ENCODE assay signal across 20 cellular contexts in genomic region chr17:54860617-54861468, GRCh38. TPM values are rescaled to one million over a fixed set of nuclear protein-coding genes. Genes with fewer than 3 reads are reported as not detected.
A peak's percentile ranks its signal among the peaks of the same experiment; 100 is the strongest.
DNase-seq lines count a peak whose midpoint lies in the region; ATAC-seq and TF ChIP-seq lines count a peak whose summit lies in the region.
"Had no signal": no experiment of that assay in that cellular context is flagged by ENCODE, and none has a peak within 500 bp of the region (broad histone marks: within the 10 kb centered on the region; RNA-seq: fewer than 3 reads in every experiment).

No MANE protein-coding gene starts in this region.

- H3K9me3 ChIP-seq in BE2C (no peaks in the 10 kb centered on the region), SK-N-SH (no peaks in the 10 kb centered on the region), esophagus squamous epithelium (no peaks in the 10 kb centered on the region), body of pancreas (no peaks in the 10 kb centered on the region)
- H3K9me3 ChIP-seq: Caco-2 had no signal

- H3K4me1 Mint-ChIP-seq in mesothelial cell of epicardium, result peaks cover 16% of the 10 kb centered on the region

- no peaks in the 10 kb centered on the region for H3K36me3 Mint-ChIP-seq in mesothelial cell of epicardium

- no peaks in the 10 kb centered on the region for H3F3A ChIP-seq in SK-N-SH (replicated peaks; ENCODE audit: insufficient read depth)

- H3K4me3 ChIP-seq in BE2C (ENCODE audit: low read depth, low read length), result no peak overlapping the region
- no peak overlapping the region for H3K4me3 ChIP-seq in SK-N-SH (ENCODE audit: low read depth in 2 of 2, low read length in 1 of 2)
- no peak overlapping the region for H3K4me3 ChIP-seq in esophagus squamous epithelium
- H3K4me3 ChIP-seq in body of pancreas, result no peak overlapping the region

- TF ChIP-seq POLR2A in erythroblast (IDR thresholded peaks at IDR 0.05; ENCODE audit: low read length), result no peak
- TF ChIP-seq POLR2A in esophagus squamous epithelium (IDR thresholded peaks at IDR 0.05), result no peak
- TF ChIP-seq POLR2A in body of pancreas (IDR thresholded peaks at IDR 0.05), result no peak

- no peaks in the 10 kb centered on the region for H3K9me2 ChIP-seq in SK-N-SH

- H3K27ac ChIP-seq in SK-N-SH (ENCODE audit: low read depth in 2 of 2, low read length in 1 of 2) (peak overlapping the region in 1 of 2 experiments; percentile 95; a peak in 2 of 4 replicates), esophagus squamous epithelium (no peak overlapping the region), body of pancreas (no peak overlapping the region)

- TF ChIP-seq CTCF in BE2C (IDR thresholded peaks at IDR 0.05; ENCODE audit: low read depth, low read length), result no peak
- TF ChIP-seq CTCF in SK-N-SH (IDR thresholded peaks at IDR 0.05), result no peak
- TF ChIP-seq CTCF in mesothelial cell of epicardium (IDR thresholded peaks at IDR 0.05; ENCODE audit: unreplicated experiment), result no peak
- TF ChIP-seq CTCF in esophagus squamous epithelium (IDR thresholded peaks at IDR 0.05), result no peak
- TF ChIP-seq CTCF in body of pancreas (IDR thresholded peaks at IDR 0.05), result no peak

- no peak overlapping the region for H3K4me3 Mint-ChIP-seq in mesothelial cell of epicardium
- H3K4me3 Mint-ChIP-seq: H9 had no signal

- WGBS in SK-N-SH (ENCODE audit: low lambda C conversion rate), result 17% methylated on average over 9 of the region's 9 CpGs
- WGBS in esophagus squamous epithelium, 2 donors, result 79 to 84% methylated on average over 9 of the region's 9 CpGs
- 91 to 93% methylated on average over 9 of the region's 9 CpGs for WGBS in body of pancreas, 2 donors

- intact Hi-C loops in esophagus squamous epithelium (cut with DNase I) (no loop called here), body of pancreas (cut with DNase I) (no loop called here)

- no peak for ATAC-seq in body of pancreas

- TF ChIP-seq EP300 in SK-N-SH (IDR thresholded peaks at IDR 0.05; ENCODE audit: borderline replicate concordance in 1 of 2, low read depth in 1 of 2, low read length in 1 of 2), result peak in 1 of 2 experiments; percentile 97; a peak in 2 of 4 replicates

- H4K20me1 ChIP-seq in SK-N-SH (ENCODE audit: insufficient read depth), result no peaks in the 10 kb centered on the region

- CTCF ChIA-PET in SK-N-SH (lab: Yijun Ruan, JAX), result interaction anchor here (0.9 to 1.1 kb wide), 2 partner anchors 42 to 75 kb away, joined by 4 read pairs; no protein-coding TSS in a partner anchor

- H3K4me1 ChIP-seq in BE2C (peaks cover 18% of the 10 kb centered on the region), SK-N-SH (ENCODE audit: control insufficient read depth in 1 of 2, insufficient read depth in 2 of 2, low read depth in 1 of 2, low read length in 1 of 2) (peaks cover 0 to 36% of the 10 kb centered on the region in 2 experiments; a peak in 2 of 4 replicates), esophagus squamous epithelium (no peaks in the 10 kb centered on the region), body of pancreas (peaks cover 15% of the 10 kb centered on the region)

- no peaks in the 10 kb centered on the region for H3K27me3 ChIP-seq in BE2C
- H3K27me3 ChIP-seq in SK-N-SH (ENCODE audit: insufficient read depth), result no peaks in the 10 kb centered on the region
- no peaks in the 10 kb centered on the region for H3K27me3 ChIP-seq in esophagus squamous epithelium
- no peaks in the 10 kb centered on the region for H3K27me3 ChIP-seq in body of pancreas

- H3K36me3 ChIP-seq in BE2C (no peaks in the 10 kb centered on the region), SK-N-SH (replicated peaks in 1 of 2; ENCODE audit: control insufficient read depth in 1 of 2, insufficient read depth in 2 of 2, low read length in 1 of 2) (no peaks in the 10 kb centered on the region), esophagus squamous epithelium (no peaks in the 10 kb centered on the region), body of pancreas (replicated peaks in 1 of 2; ENCODE audit: insufficient read depth in 1 of 2, low read depth in 2 of 2) (no peaks in the 10 kb centered on the region)

- POLR2A ChIA-PET in SK-N-SH (lab: Yijun Ruan, JAX), result interaction anchor here (1.1 to 1.8 kb wide), 2 partner anchors 39 to 75 kb away, joined by 3 to 9 read pairs; partner anchors contain the start of gene TOM1L1

- H3K27ac Mint-ChIP-seq in mesothelial cell of epicardium, result peak overlapping the region; percentile 18

- no peaks in the 10 kb centered on the region for H3K9me3 Mint-ChIP-seq in mesothelial cell of epicardium
- H3K9me3 Mint-ChIP-seq: H9 had no signal

- peak; percentile 64 for DNase-seq in BE2C
- peak; percentile 80 for DNase-seq in SK-N-SH
- peak; percentile 81 to 93 for DNase-seq in erythroblast (lab: John Stamatoyannopoulos, UW)
- DNase-seq in mesothelial cell of epicardium (ENCODE audit: low spot score in 2 of 2, unreplicated experiment in 2 of 2), result no peak
- no peak for DNase-seq in esophagus squamous epithelium (lab: John Stamatoyannopoulos, UW)
- no peak for DNase-seq in NCI-H1436 (lab: John Stamatoyannopoulos, UW)
- no peak for DNase-seq in body of pancreas
- no peak for DNase-seq in activated CD4-positive, alpha-beta T cell treated with anti-CD3 and anti-CD28 coated beads, Interleukin-2, amount 50 U/mL, for 4 hours
- DNase-seq: 8988T; Caco-2; GDM1; H9; MM.1S; NCI-H1092; NCI-H2081; NCI-H2171 treated with DMSO at 0.1 percent for 48 hours; NCI-H446; NCI-H69; NK-92 treated with Interleukin-12 subunit alpha and Interleukin-12 subunit beta, amount 100 ng/mL, for 24 hours; Right ventricle myocardium superior had no signal

- peak; percentile 49 for TF ChIP-seq RAD21 in SK-N-SH (IDR thresholded peaks at IDR 0.05; ENCODE audit: low read length)

- H3K27me3 Mint-ChIP-seq in mesothelial cell of epicardium (ENCODE audit: low read depth), result no peaks in the 10 kb centered on the region

- H2AFZ ChIP-seq in SK-N-SH (ENCODE audit: low read depth), result no peak overlapping the region

- no peak overlapping the region for H3K9ac ChIP-seq in SK-N-SH

- no peak overlapping the region for H3K4me2 ChIP-seq in SK-N-SH

- H3K79me2 ChIP-seq in SK-N-SH (ENCODE audit: insufficient read depth), result no peaks in the 10 kb centered on the region

TF ChIP-seq in SK-N-SH, 30 proteins besides CTCF, POLR2A, EP300 and RAD21:
- 0 out of 2 replicates have a peak, but pooled peaks have one; percentile 46 for TF ChIP-seq TCF12 (IDR thresholded peaks at IDR 0.05)
- TF ChIP-seq TAF1 (IDR thresholded peaks at IDR 0.05; ENCODE audit: borderline replicate concordance, low read depth, low read length), result no peak
- TF ChIP-seq FOXM1 (IDR thresholded peaks at IDR 0.05; ENCODE audit: low read depth), result no peak
- TF ChIP-seq GATA2 (CRISPR knock-in tag; IDR thresholded peaks at IDR 0.05), result peak; percentile 98
- TF ChIP-seq MXI1 (IDR thresholded peaks at IDR 0.05; ENCODE audit: low read depth, low read length), result peak; percentile 74; the same call in 1 of the 2 replicates
- TF ChIP-seq ZBTB33 (IDR thresholded peaks at IDR 0.05; ENCODE audit: borderline replicate concordance, low read depth), result no peak
- TF ChIP-seq CHD2 (IDR thresholded peaks at IDR 0.05; ENCODE audit: low read length, partially characterized antibody), result peak; percentile 94
- TF ChIP-seq RCOR1 (IDR thresholded peaks at IDR 0.05; ENCODE audit: low read length), result peak; percentile 97
- TF ChIP-seq FOXJ3 (CRISPR knock-in tag; IDR thresholded peaks at IDR 0.05), result peak; percentile 90
- no peak for TF ChIP-seq NFIC (IDR thresholded peaks at IDR 0.05; ENCODE audit: borderline replicate concordance)

RNA-seq across cellular contexts. Expression of gene TOM1L1, which starts 39.8 kb away (rescaled TPM):
- polyA plus RNA-seq in BE2C (2012; ENCODE audit: insufficient read depth, insufficient read length, low read depth), result 11.0 TPM
- 46.5 and 64.1 TPM in 2 replicates for polyA plus RNA-seq in SK-N-SH (2012; rRNA removed)
- 62.7 and 70.8 TPM in 2 replicates for polyA plus RNA-seq in SK-N-SH (2012; cell fraction: cytosol; rRNA removed)
- polyA plus RNA-seq in SK-N-SH (2012; cell fraction: nucleus; rRNA removed), result 26.2 and 60.7 TPM in 2 replicates
- total RNA-seq in mesothelial cell of epicardium (45.5 to 47.8 TPM (median 47.3 TPM) in 3 replicates), esophagus squamous epithelium (10 to 100 TPM; 31.6 to 42.5 (median 40.0) TPM), body of pancreas (10 to 100 TPM; 41.5 to 50.8 TPM)

Comparison
In these comparisons a context has a peak if more than half of its experiments do, and no peak if none do; other contexts are left out.
1. DNase-seq: peak in BE2C (single experiment), SK-N-SH (single experiment) and erythroblast (2 of 2); none in mesothelial cell of epicardium (0 of 2), esophagus squamous epithelium (single experiment), NCI-H1436 (single experiment), body of pancreas (0 of 4) and activated CD4-positive, alpha-beta T cell treated with anti-CD3 and anti-CD28 coated beads, Interleukin-2, amount 50 U/mL, for 4 hours (0 of 2).